Comparison of ENCODE assay signal across 1 cellular context in the genomic region with DNA sequence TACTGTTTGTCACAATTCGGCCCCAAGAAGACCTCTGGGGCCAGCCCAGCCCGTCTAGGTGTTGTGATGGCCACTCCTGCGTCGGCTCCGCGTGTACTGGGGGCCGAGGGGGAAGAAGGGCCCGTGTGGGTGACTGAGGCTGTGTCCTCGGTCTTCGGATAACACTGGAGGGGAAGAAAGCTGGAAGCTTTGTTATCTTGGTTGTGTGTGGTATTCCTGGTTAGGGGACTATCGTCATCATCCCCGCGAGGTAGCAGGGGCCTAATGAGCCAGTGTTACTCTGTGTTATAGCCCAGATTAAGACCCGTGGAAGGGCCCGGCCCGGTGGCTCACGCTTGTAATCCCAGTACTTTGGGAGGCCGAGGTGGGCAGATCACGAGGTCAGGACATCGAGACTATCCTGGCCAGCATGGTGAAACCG.
TF ChIP-seq lines count a peak whose summit lies in the region.

No MANE protein-coding gene starts in this region.

TF ChIP-seq in endothelial cell of umbilical vein, 7 proteins besides CTCF, POLR2A, EP300 and RAD21:
- TF ChIP-seq POLR2AphosphoS5 (IDR thresholded peaks at IDR 0.05; ENCODE audit: insufficient read depth, low read depth, low read length) (no peak), EZH2 (IDR thresholded peaks at IDR 0.05; ENCODE audit: borderline replicate concordance, low read depth, low read length, severe bottlenecking) (no peak), GATA2 (IDR thresholded peaks at IDR 0.05; ENCODE audit: insufficient read depth, insufficient read length, low read depth, low read length) (no peak), FOS (IDR thresholded peaks at IDR 0.05; ENCODE audit: borderline replicate concordance, insufficient read depth, low read length) (no peak), MYC (IDR thresholded peaks at IDR 0.05; ENCODE audit: low read depth, low read length) (no peak), JUN (IDR thresholded peaks at IDR 0.05; ENCODE audit: borderline replicate concordance, insufficient read depth, insufficient read length, low read depth) (no peak)
- TF ChIP-seq, protein P1, sequence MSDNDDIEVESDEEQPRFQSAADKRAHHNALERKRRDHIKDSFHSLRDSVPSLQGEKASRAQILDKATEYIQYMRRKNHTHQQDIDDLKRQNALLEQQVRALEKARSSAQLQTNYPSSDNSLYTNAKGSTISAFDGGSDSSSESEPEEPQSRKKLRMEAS (IDR thresholded peaks at IDR 0.05; ENCODE audit: insufficient read depth, insufficient read length) = no peak
